In genomic region chr19:58561373-58562125, GRCh38 we compare ENCODE assay signal across 10 cellular contexts. TPM values are rescaled to one million over a fixed set of nuclear protein-coding genes. Genes with fewer than 3 reads are reported as not detected.
DNase-seq lines count a peak whose midpoint lies in the region; ATAC-seq and TF ChIP-seq lines count a peak whose summit lies in the region.
"Had no signal": no experiment of that assay in that cellular context is flagged by ENCODE, and none has a peak within 500 bp of the region (broad histone marks: within the 10 kb centered on the region; RNA-seq: fewer than 3 reads in every experiment).

No MANE protein-coding gene starts in this region.

- peak overlapping the region; percentile 51 for H3K4me3 ChIP-seq in AG10803 (ENCODE audit: low read length)
- H3K4me3 ChIP-seq in colonic mucosa, result peak overlapping the region; percentile 30
- no peak overlapping the region for H3K4me3 ChIP-seq in SK-N-SH (ENCODE audit: low read depth in 2 of 2, low read length in 1 of 2)
- no peak overlapping the region for H3K4me3 ChIP-seq in BE2C (ENCODE audit: low read depth, low read length)

- H4K20me1 ChIP-seq in SK-N-SH (ENCODE audit: insufficient read depth), result peaks cover 9% of the 10 kb centered on the region; the same call in 1 of the 2 replicates

- TF ChIP-seq CTCF in AG10803 (conservative IDR thresholded peaks at IDR 0.05; ENCODE audit: low read length), result no peak
- no peak for TF ChIP-seq CTCF in colonic mucosa (IDR thresholded peaks at IDR 0.05)
- TF ChIP-seq CTCF in natural killer cell (IDR thresholded peaks at IDR 0.05), result no peak
- no peak for TF ChIP-seq CTCF in SK-N-SH (IDR thresholded peaks at IDR 0.05)
- TF ChIP-seq CTCF in BE2C (IDR thresholded peaks at IDR 0.05; ENCODE audit: low read depth, low read length), result no peak

- POLR2A ChIA-PET in SK-N-SH (lab: Yijun Ruan, JAX), result interaction anchor here (0.5 to 5.7 kb wide), 7 partner anchors 7 to 171 kb away, joined by 3 to 35 read pairs (median 6); partner anchors contain the start of genes CHMP2A, MZF1, TRIM28 and ZBTB45

- H3K9me3 Mint-ChIP-seq in IgD-negative memory B cell, result no peaks in the 10 kb centered on the region
- H3K9me3 Mint-ChIP-seq in natural killer cell, result no peaks in the 10 kb centered on the region

- H3K4me3 Mint-ChIP-seq in IgD-negative memory B cell, result peak overlapping the region; percentile 72 to 99 (median 91)
- peak overlapping the region; percentile 84 for H3K4me3 Mint-ChIP-seq in natural killer cell

- intact Hi-C loops in colonic mucosa (cut with DNase I) (no loop called here), natural killer cell (cut with micrococcal nuclease) (no loop called here)

- H3K27me3 Mint-ChIP-seq in IgD-negative memory B cell (peaks cover 2% of the 10 kb centered on the region), natural killer cell (ENCODE audit: low read depth in 2 of 2) (no peaks in the 10 kb centered on the region)

- DNase-seq in AG10803 (ENCODE audit: low read depth) (no peak), colonic mucosa (no peak), natural killer cell (no peak), germinal center (ENCODE audit: low spot score) (no peak), SK-N-SH (no peak), BE2C (no peak)
- DNase-seq: DMS 273 treated with DMSO at 0.1 percent for 48 hours had no signal

- H3K79me2 ChIP-seq in SK-N-SH (ENCODE audit: insufficient read depth), result peaks cover 21% of the 10 kb centered on the region

- ATAC-seq in natural killer cell, result no peak
- ATAC-seq in HG02610 (IDR thresholded peaks at IDR 0.05; ENCODE audit: unreplicated experiment), result no peak

- H3K4me1 Mint-ChIP-seq in IgD-negative memory B cell, result peaks cover 14 to 34% (median 32%) of the 10 kb centered on the region in 3 donors
- peaks cover 36 to 71% of the 10 kb centered on the region in 2 donors for H3K4me1 Mint-ChIP-seq in natural killer cell

- H3K9me2 ChIP-seq in SK-N-SH, result no peaks in the 10 kb centered on the region

- H3K27ac ChIP-seq in colonic mucosa (no peak overlapping the region), SK-N-SH (ENCODE audit: low read depth in 2 of 2, low read length in 1 of 2) (peak overlapping the region in 1 of 2 experiments; percentile 11; a peak in 1 of 4 replicates)
- H3K27ac ChIP-seq: thyroid gland had no signal

- peaks cover 3% of the 10 kb centered on the region for H3K36me3 Mint-ChIP-seq in IgD-negative memory B cell
- no peaks in the 10 kb centered on the region for H3K36me3 Mint-ChIP-seq in natural killer cell

- H3K27ac Mint-ChIP-seq in IgD-negative memory B cell (peak overlapping the region in 1 of 3 donors; percentile 99), natural killer cell (peak overlapping the region; percentile 43 to 99)

- 95% methylated on average over 12 of the region's 16 CpGs for WGBS in SK-N-SH (ENCODE audit: low lambda C conversion rate)

- CTCF ChIA-PET in SK-N-SH (lab: Yijun Ruan, JAX), result interaction anchor here (0.7 to 1.5 kb wide), 3 partner anchors 18 to 166 kb away, joined by 3 to 9 read pairs (median 3); partner anchors contain the start of genes RNF225 and ZBTB45

- H3K36me3 ChIP-seq in colonic mucosa (peaks cover 3% of the 10 kb centered on the region), SK-N-SH (replicated peaks in 1 of 2; ENCODE audit: control insufficient read depth in 1 of 2, insufficient read depth in 2 of 2, low read length in 1 of 2) (peaks cover 5 to 12% of the 10 kb centered on the region in 2 experiments), BE2C (peaks cover 8% of the 10 kb centered on the region)

- TF ChIP-seq RAD21 in SK-N-SH (IDR thresholded peaks at IDR 0.05; ENCODE audit: low read length), result no peak

- peaks cover 21% of the 10 kb centered on the region for H3F3A ChIP-seq in SK-N-SH (replicated peaks; ENCODE audit: insufficient read depth)

- no peak overlapping the region for H2AFZ ChIP-seq in SK-N-SH (ENCODE audit: low read depth)

- H3K9ac ChIP-seq in colonic mucosa (ENCODE audit: low read depth in 2 of 2, low read length in 2 of 2) (peak overlapping the region; percentile 53 to 61), SK-N-SH (no peak overlapping the region)

- H3K9me3 ChIP-seq in colonic mucosa, result no peaks in the 10 kb centered on the region
- no peaks in the 10 kb centered on the region for H3K9me3 ChIP-seq in SK-N-SH
- no peaks in the 10 kb centered on the region for H3K9me3 ChIP-seq in BE2C
- H3K9me3 ChIP-seq: thyroid gland had no signal

- H3K4me1 ChIP-seq in colonic mucosa, result peaks cover 30% of the 10 kb centered on the region
- peaks cover 14 to 51% of the 10 kb centered on the region in 2 experiments; a peak in 3 of 4 replicates for H3K4me1 ChIP-seq in SK-N-SH (ENCODE audit: control insufficient read depth in 1 of 2, insufficient read depth in 2 of 2, low read depth in 1 of 2, low read length in 1 of 2)
- H3K4me1 ChIP-seq in BE2C, result peaks cover 9% of the 10 kb centered on the region

- TF ChIP-seq EP300 in SK-N-SH (IDR thresholded peaks at IDR 0.05; ENCODE audit: borderline replicate concordance in 1 of 2, low read depth in 1 of 2, low read length in 1 of 2), result no peak

- H3K4me2 ChIP-seq in SK-N-SH, result no peak overlapping the region

- H3K27me3 ChIP-seq in colonic mucosa, result no peaks in the 10 kb centered on the region
- no peaks in the 10 kb centered on the region for H3K27me3 ChIP-seq in SK-N-SH (ENCODE audit: insufficient read depth)
- peaks cover 4% of the 10 kb centered on the region; the same call in 1 of the 2 replicates for H3K27me3 ChIP-seq in BE2C
- H3K27me3 ChIP-seq: thyroid gland had no signal

TF ChIP-seq in SK-N-SH, 30 proteins besides CTCF, POLR2A, EP300 and RAD21 (continues in another document):
- TF ChIP-seq RXRA (IDR thresholded peaks at IDR 0.05; ENCODE audit: borderline replicate concordance, low read depth) (no peak), FOSL2 (IDR thresholded peaks at IDR 0.05; ENCODE audit: borderline replicate concordance, low read depth) (no peak), REST (IDR thresholded peaks at IDR 0.05; ENCODE audit: low read depth, low read length) (no peak), SIN3A (IDR thresholded peaks at IDR 0.05; ENCODE audit: borderline replicate concordance, low read depth, low read length) (no peak), GATA2 (CRISPR knock-in tag; IDR thresholded peaks at IDR 0.05) (no peak), TCF12 (IDR thresholded peaks at IDR 0.05) (no peak)

RNA-seq across cellular contexts. Expression of gene UBE2M, which starts 3.1 kb away (rescaled TPM):
- polyA plus RNA-seq in IgD-negative memory B cell, result 10.0 TPM
- 10 to 100 TPM; 63.0 to 79.4 TPM for total RNA-seq in colonic mucosa
- total RNA-seq in natural killer cell, result 10 to 100 TPM; 71.0 to 89.5 (median 81.9) TPM
- 109 and 135 TPM in 2 replicates for polyA plus RNA-seq in SK-N-SH (2012; rRNA removed)
- polyA plus RNA-seq in SK-N-SH (2012; cell fraction: cytosol; rRNA removed), result 102 and 103 TPM in 2 replicates
- polyA plus RNA-seq in SK-N-SH (2012; cell fraction: nucleus; rRNA removed), result 128 and 133 TPM in 2 replicates
- 219 TPM for polyA plus RNA-seq in BE2C (2012; ENCODE audit: insufficient read depth, insufficient read length, low read depth)

RNA-seq across cellular contexts. Expression of gene CHMP2A, which starts 6.6 kb away (rescaled TPM):
- polyA plus RNA-seq in IgD-negative memory B cell, result 160 TPM
- total RNA-seq in colonic mucosa, result 100 to 1,000 TPM; 176 to 183 TPM
- total RNA-seq in natural killer cell, result 10 to 100 TPM; 82.7 to 95.7 (median 94.7) TPM
- 308 and 381 TPM in 2 replicates for polyA plus RNA-seq in SK-N-SH (2012; rRNA removed)
- polyA plus RNA-seq in SK-N-SH (2012; cell fraction: cytosol; rRNA removed), result 350 and 388 TPM in 2 replicates
- polyA plus RNA-seq in SK-N-SH (2012; cell fraction: nucleus; rRNA removed), result 218 and 251 TPM in 2 replicates
- polyA plus RNA-seq in BE2C (2012; ENCODE audit: insufficient read depth, insufficient read length, low read depth), result 355 TPM

RNA-seq across cellular contexts. Expression of gene MZF1, which starts 11.6 kb away (rescaled TPM):
- polyA plus RNA-seq in IgD-negative memory B cell, result 11.5 TPM
- 10 to 100 TPM; 19.3 to 39.2 TPM for total RNA-seq in colonic mucosa
- total RNA-seq in natural killer cell, result 10 to 100 TPM; 24.9 to 40.1 (median 37.3) TPM
- 31.8 and 38.4 TPM in 2 replicates for polyA plus RNA-seq in SK-N-SH (2012; rRNA removed)
- 7.0 and 10.2 TPM in 2 replicates for polyA plus RNA-seq in SK-N-SH (2012; cell fraction: cytosol; rRNA removed)
- polyA plus RNA-seq in SK-N-SH (2012; cell fraction: nucleus; rRNA removed), result 308 and 351 TPM in 2 replicates
- polyA plus RNA-seq in BE2C (2012; ENCODE audit: insufficient read depth, insufficient read length, low read depth), result 49.9 TPM

RNA-seq across cellular contexts. Expression of gene TRIM28, which starts 17.7 kb away (rescaled TPM):
- 38.9 TPM for polyA plus RNA-seq in IgD-negative memory B cell
- 100 to 1,000 TPM; 205 to 412 TPM for total RNA-seq in colonic mucosa
- 100 to 1,000 TPM; 330 to 451 (median 408) TPM for total RNA-seq in natural killer cell
- polyA plus RNA-seq in SK-N-SH (2012; rRNA removed), result 321 and 594 TPM in 2 replicates
- polyA plus RNA-seq in SK-N-SH (2012; cell fraction: cytosol; rRNA removed), result 191 and 231 TPM in 2 replicates
- polyA plus RNA-seq in SK-N-SH (2012; cell fraction: nucleus; rRNA removed), result 1,222 and 1,964 TPM in 2 replicates
- polyA plus RNA-seq in BE2C (2012; ENCODE audit: insufficient read depth, insufficient read length, low read depth), result 511 TPM

RNA-seq across cellular contexts. Expression of gene ZBTB45, which starts 41.9 kb away (rescaled TPM):
- 7.6 TPM for polyA plus RNA-seq in IgD-negative memory B cell
- 10 to 100 TPM; 13.5 to 20.2 TPM for total RNA-seq in colonic mucosa
- 10 to 100 TPM in 1 of 3 donors, 1 to 10 TPM in 2; 9.6 to 12.6 (median 9.8) TPM for total RNA-seq in natural killer cell
- polyA plus RNA-seq in SK-N-SH (2012; rRNA removed), result 7.9 and 11.3 TPM in 2 replicates
- 4.4 and 6.0 TPM in 2 replicates for polyA plus RNA-seq in SK-N-SH (2012; cell fraction: cytosol; rRNA removed)
- polyA plus RNA-seq in SK-N-SH (2012; cell fraction: nucleus; rRNA removed), result 21.0 and 30.6 TPM in 2 replicates
- polyA plus RNA-seq in BE2C (2012; ENCODE audit: insufficient read depth, insufficient read length, low read depth), result 31.4 TPM

Comparison
In these comparisons a context has a peak if more than half of its experiments do, and no peak if none do; other contexts are left out.
1. H3K4me3 ChIP-seq: peak in AG10803 (single experiment) and colonic mucosa (single experiment); none in SK-N-SH (0 of 2) and BE2C (single experiment).